In the genomic region with DNA sequence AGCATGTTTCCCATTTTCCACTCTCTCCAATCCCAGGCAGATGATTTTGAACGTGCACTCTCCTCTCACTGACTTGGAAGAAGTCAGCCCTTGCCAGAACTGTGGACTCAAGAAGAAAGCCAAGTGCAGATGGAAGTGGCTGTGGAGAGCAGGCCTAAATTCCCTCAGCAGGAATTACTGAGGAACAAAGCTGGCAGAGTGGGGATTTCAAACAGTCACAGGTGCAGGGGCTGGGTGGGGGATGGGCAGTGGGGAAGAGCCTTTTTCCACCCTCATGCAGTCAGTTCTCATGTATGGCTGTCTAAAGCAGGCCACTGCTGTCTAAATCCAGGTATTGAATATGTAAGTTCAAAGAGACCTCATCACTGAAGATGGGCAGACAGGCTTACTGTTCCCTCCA, we compare ENCODE assay signal across 15 cellular contexts.
"Had no signal": no experiment of that assay in that cellular context is flagged by ENCODE, and none has a peak within 500 bp of the region (broad histone marks: within the 10 kb centered on the region; RNA-seq: fewer than 3 reads in every experiment).

No MANE protein-coding gene starts in this region.

- ATAC-seq: naive thymus-derived CD8-positive, alpha-beta T cell had no signal

- H3K4me3 ChIP-seq: dorsolateral prefrontal cortex, heart right ventricle, right atrium auricular region, smooth muscle cell had no signal

- H3K36me3 ChIP-seq: heart right ventricle, right atrium auricular region had no signal

- H3K4me2 ChIP-seq: smooth muscle cell had no signal

- FAIRE-seq: frontal cortex, islet of Langerhans had no signal

- DNase-seq: cortex of kidney; dorsolateral prefrontal cortex; effector CD8-positive, alpha-beta T cell; heart right ventricle; hypothalamus; kidney glomerular epithelial cell; mammary epithelial cell; naive thymus-derived CD8-positive, alpha-beta T cell; stimulated activated CD4-positive, alpha-beta T cell treated with anti-CD3 and anti-CD28 coated beads, Interleukin-2, amount 100 ng/mL, for 48 hours; stimulated activated naive CD4-positive, alpha-beta T cell treated with Interleukin-2 at 50 U/mL for 16 hours; trophoblast cell had no signal

- H3K9me3 ChIP-seq: heart right ventricle, right atrium auricular region had no signal

- H3K27me3 ChIP-seq: right atrium auricular region had no signal

- H3K4me1 ChIP-seq: right atrium auricular region had no signal

- H3K27ac ChIP-seq: dorsolateral prefrontal cortex, right atrium auricular region had no signal
